ENCODE assay signal across 10 cellular contexts in genomic region chr1:148372731-148373130, GRCh38.
A peak's percentile ranks its signal among the peaks of the same experiment; 100 is the strongest.
DNase-seq lines count a peak whose midpoint lies in the region; ATAC-seq, FAIRE-seq and TF ChIP-seq lines count a peak whose summit lies in the region.
"Had no signal": no experiment of that assay in that cellular context is flagged by ENCODE, and none has a peak within 500 bp of the region (broad histone marks: within the 10 kb centered on the region; RNA-seq: fewer than 3 reads in every experiment).

No MANE protein-coding gene starts in this region.

- H3K4me2 ChIP-seq in K562 (ENCODE audit: insufficient read depth, low read length) (no peak overlapping the region), neuronal stem cell (ENCODE audit: insufficient read depth, low read length, poor library complexity, severe bottlenecking) (no peak overlapping the region)

- peak overlapping the region; percentile 93 for H3K27ac Mint-ChIP-seq in T-helper 17 cell
- H3K27ac Mint-ChIP-seq: brain had no signal

- H3K9ac ChIP-seq in K562 (ENCODE audit: insufficient read depth in 1 of 2, low read depth in 2 of 2, low read length in 2 of 2) (no peak overlapping the region), neuronal stem cell (ENCODE audit: low read depth, low read length, poor library complexity) (no peak overlapping the region)

- no peaks in the 10 kb centered on the region for H3K9me1 ChIP-seq in K562 (ENCODE audit: control insufficient read depth, insufficient read depth, low read length)

- intact Hi-C loops in K562 (cut with micrococcal nuclease) (loop anchor here (10.0 kb wide), 1 partner anchor 62 kb away; no protein-coding TSS in a partner anchor), testis (cut with DNase I; ENCODE audit: low total_unique reads) (no loop called here)

- no peak overlapping the region for H2BK12ac ChIP-seq in neuronal stem cell (ENCODE audit: low read length)

- ATAC-seq in T-helper 17 cell, result peak; percentile 82
- ATAC-seq in K562, result no peak

- BruUV-seq in K562 (replicated peaks; lab: Mats Ljungman, UMichigan), result no TSS peak

- TF ChIP-seq RAD21 in K562 (CRISPR knock-in tag; conservative IDR thresholded peaks at IDR 0.05 in 1 of 2, IDR thresholded peaks at IDR 0.05 in 1 of 2), result no peak

- no peaks in the 10 kb centered on the region; a peak in 2 of 5 replicates for H3K27me3 ChIP-seq in K562 (ENCODE audit: control insufficient read depth in 2 of 2, insufficient read depth in 2 of 2, low read length in 2 of 2)
- no peaks in the 10 kb centered on the region for H3K27me3 ChIP-seq in neuronal stem cell (ENCODE audit: control insufficient read depth in 3 of 3, insufficient read depth in 3 of 3, low read depth in 1 of 3, low read length in 3 of 3)
- no peaks in the 10 kb centered on the region for H3K27me3 ChIP-seq in testis

- no peak overlapping the region for H2AK5ac ChIP-seq in neuronal stem cell (ENCODE audit: low read depth, low read length)

- H3K18ac ChIP-seq in neuronal stem cell (ENCODE audit: low read length), result no peak overlapping the region

- WGBS in K562 (ENCODE audit: insufficient coverage, low coverage, missing lambda C conversion rate), result 24% methylated on average over 3 of the region's 3 CpGs
- no CpG with 5 or more reads among the region's 3 CpGs for WGBS in neuronal stem cell (ENCODE audit: extremely low coverage in 2 of 2, insufficient read length in 2 of 2, insufficient replicate concordance in 1 of 2), 2 donors
- WGBS in testis, 2 donors, result 87 to 89% methylated on average over 3 of the region's 3 CpGs

- no peak overlapping the region for H3K14ac ChIP-seq in neuronal stem cell (ENCODE audit: low read length)

- POLR2A ChIA-PET in K562 (lab: Yijun Ruan, JAX), result no interaction called here

- H3K4me1 Mint-ChIP-seq in T-helper 17 cell, result peaks cover 22% of the 10 kb centered on the region
- H3K4me1 Mint-ChIP-seq: brain had no signal

- no peaks in the 10 kb centered on the region for H3K9me3 ChIP-seq in T-helper 17 cell (ENCODE audit: control insufficient read depth, low read length, poor library complexity, severe bottlenecking)
- no peaks in the 10 kb centered on the region for H3K9me3 ChIP-seq in K562 (replicated peaks; ENCODE audit: control insufficient read depth, insufficient read depth, low read depth, low read length)
- H3K9me3 ChIP-seq in neuronal stem cell (replicated peaks in 1 of 2; ENCODE audit: control insufficient read depth in 2 of 2, insufficient read depth in 1 of 2, low read depth in 1 of 2, low read length in 2 of 2), result no peaks in the 10 kb centered on the region
- no peaks in the 10 kb centered on the region for H3K9me3 ChIP-seq in testis

- no peak for TF ChIP-seq CTCF in K562 (IDR thresholded peaks at IDR 0.05 in 2 of 3, conservative IDR thresholded peaks at IDR 0.05 in 1 of 3; ENCODE audit: insufficient read depth in 2 of 3, low read depth in 1 of 3, low read length in 3 of 3)
- TF ChIP-seq CTCF in testis (IDR thresholded peaks at IDR 0.05), result no peak

- H4K8ac ChIP-seq in neuronal stem cell (ENCODE audit: low read depth, low read length), result no peak overlapping the region

- no peak for FAIRE-seq in K562 (lab: Jason Lieb, UNC)

- H3K4me3 ChIP-seq in K562 (no peak overlapping the region), neuronal stem cell (ENCODE audit: low read length in 2 of 2) (no peak overlapping the region), testis (no peak overlapping the region)

- H3K27ac ChIP-seq in K562 (ENCODE audit: extremely low read depth, low read depth, low read length) (no peak overlapping the region), neuronal stem cell (replicated peaks; ENCODE audit: low read length) (no peak overlapping the region), testis (no peak overlapping the region)

- no peaks in the 10 kb centered on the region for H4K20me1 ChIP-seq in K562 (replicated peaks; ENCODE audit: control insufficient read depth, insufficient read depth, low read length)

- H3K36me3 Mint-ChIP-seq in T-helper 17 cell (ENCODE audit: low read depth), result no peaks in the 10 kb centered on the region
- H3K36me3 Mint-ChIP-seq: brain had no signal

- no peak overlapping the region for H2BK120ac ChIP-seq in neuronal stem cell (ENCODE audit: low read depth, low read length)

- CTCF ChIA-PET in K562 (lab: Yijun Ruan, JAX; ENCODE audit: low intra/inter-chr PET ratio), result no interaction called here

- no peaks in the 10 kb centered on the region for H3K79me2 ChIP-seq in K562 (ENCODE audit: control insufficient read depth, insufficient read depth, low read length)

- TF ChIP-seq POLR2A in K562 (conservative IDR thresholded peaks at IDR 0.05), result no peak
- TF ChIP-seq POLR2A in testis (IDR thresholded peaks at IDR 0.05), result no peak

- no peaks in the 10 kb centered on the region; a peak in 1 of 5 replicates for H3K4me1 ChIP-seq in K562 (replicated peaks in 1 of 2; ENCODE audit: control insufficient read depth in 2 of 2, insufficient read depth in 2 of 2, low read length in 2 of 2)
- H3K4me1 ChIP-seq in neuronal stem cell (ENCODE audit: control insufficient read depth in 2 of 2, insufficient read depth in 1 of 2, low read depth in 1 of 2, low read length in 2 of 2), result no peaks in the 10 kb centered on the region
- H3K4me1 ChIP-seq in testis, result no peaks in the 10 kb centered on the region

- no peak overlapping the region for H3K4ac ChIP-seq in neuronal stem cell (ENCODE audit: low read length)

- H3K4me3 Mint-ChIP-seq in T-helper 17 cell, result peak overlapping the region; percentile 78
- H3K4me3 Mint-ChIP-seq: brain had no signal

- TF ChIP-seq EP300 in K562 (IDR thresholded peaks at IDR 0.05; ENCODE audit: low read length), result no peak

- H3K36me3 ChIP-seq in K562 (ENCODE audit: control insufficient read depth, insufficient read depth, low read length), result no peaks in the 10 kb centered on the region
- H3K36me3 ChIP-seq in neuronal stem cell (replicated peaks in 1 of 2; ENCODE audit: control insufficient read depth in 2 of 2, insufficient read depth in 2 of 2, low read length in 2 of 2), result no peaks in the 10 kb centered on the region
- no peaks in the 10 kb centered on the region for H3K36me3 ChIP-seq in testis (ENCODE audit: low read depth, missing control alignments)

- no peaks in the 10 kb centered on the region for H3K27me3 Mint-ChIP-seq in T-helper 17 cell

- DNase-seq in EL, result peak; percentile 55
- DNase-seq in T-helper 17 cell, result peak in 1 of 3 donors; percentile 16
- no peak for DNase-seq in K562 (ENCODE audit: extremely low read depth in 1 of 4, low spot score in 3 of 4)
- no peak for DNase-seq in neuronal stem cell (ENCODE audit: low spot score)
- DNase-seq in testis, result no peak
- no peak for DNase-seq in AG08396 (ENCODE audit: low spot score)
- no peak for DNase-seq in AG20443 (ENCODE audit: low spot score)
- no peak for DNase-seq in NCI-H524 (lab: John Stamatoyannopoulos, UW)
- DNase-seq: SHP77 treated with DMSO at 0.1 percent for 48 hours had no signal

- H3K23ac ChIP-seq in neuronal stem cell (ENCODE audit: low read depth, low read length, poor library complexity), result no peak overlapping the region

- H3K79me1 ChIP-seq in neuronal stem cell (ENCODE audit: low read depth, low read length), result no peaks in the 10 kb centered on the region

- in situ Hi-C loops in K562 (cut with MboI), result loop anchor here (25.0 kb wide), 2 partner anchors 165 to 390 kb away; no protein-coding TSS in a partner anchor

- H2BK15ac ChIP-seq in neuronal stem cell (ENCODE audit: low read length), result no peak overlapping the region

- H4K91ac ChIP-seq in neuronal stem cell (ENCODE audit: low read depth, low read length, poor library complexity), result no peak overlapping the region

- H2AFZ ChIP-seq in K562 (ENCODE audit: low read depth, low read length) (peak overlapping the region; percentile 54), neuronal stem cell (ENCODE audit: low read length) (peak overlapping the region; percentile 0)

- H2BK5ac ChIP-seq in neuronal stem cell (ENCODE audit: low read length), result no peak overlapping the region

TF ChIP-seq in K562, 482 proteins besides CTCF, POLR2A, EP300 and RAD21:
- TF ChIP-seq FOSL1 (tag; conservative IDR thresholded peaks at IDR 0.05), result peak; percentile 39; the same call in 1 of the 2 replicates
- no peak for TF ChIP-seq ZNF174 (CRISPR knock-in tag; IDR thresholded peaks at IDR 0.05)
TF ChIP-seq in K562: peak in this region for 1.
